15 cellular contexts compared by ENCODE assay signal in the genomic region with DNA sequence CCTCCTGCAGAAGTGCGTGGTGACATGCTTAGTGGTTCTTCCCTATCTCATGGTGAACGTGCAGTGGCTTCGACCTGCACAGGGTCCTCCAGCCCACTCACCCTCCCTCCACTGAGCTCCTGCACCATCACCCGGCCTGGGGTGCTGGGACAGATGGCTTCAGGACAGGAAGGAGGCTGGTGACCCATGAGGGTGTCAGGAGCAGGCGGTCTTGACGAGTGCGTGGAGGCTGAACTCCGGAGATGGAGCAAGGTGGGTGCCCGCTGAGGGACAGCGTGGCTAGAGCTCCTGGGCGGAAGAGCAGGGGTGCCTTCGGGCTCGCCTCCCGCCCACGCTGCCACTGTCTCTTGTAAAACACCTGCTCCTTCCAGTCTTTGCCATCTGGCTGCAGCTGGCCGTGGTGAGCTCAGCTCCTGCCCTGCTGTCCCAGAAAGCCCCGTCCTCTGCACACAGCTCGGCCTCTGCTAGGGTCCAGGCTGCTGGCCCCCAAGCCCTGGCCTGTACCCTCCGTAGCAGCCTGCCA. TPM values are rescaled to one million over a fixed set of nuclear protein-coding genes. Genes with fewer than 3 reads are reported as not detected.
DNase-seq lines count a peak whose midpoint lies in the region; ATAC-seq and TF ChIP-seq lines count a peak whose summit lies in the region.
"Had no signal": no experiment of that assay in that cellular context is flagged by ENCODE, and none has a peak within 500 bp of the region (broad histone marks: within the 10 kb centered on the region; RNA-seq: fewer than 3 reads in every experiment).

No MANE protein-coding gene starts in this region.

- H3K4me2 ChIP-seq in mesenchymal stem cell (ENCODE audit: low read length, poor library complexity, severe bottlenecking): no peak overlapping the region
- H3K4me2 ChIP-seq: GM23338, smooth muscle cell had no signal

- H2BK15ac ChIP-seq in mesenchymal stem cell (ENCODE audit: low read depth, poor library complexity, severe bottlenecking): no peak overlapping the region

- H3K4ac ChIP-seq in mesenchymal stem cell (ENCODE audit: low read depth in 1 of 2, low read length in 2 of 2): no peak overlapping the region

- H3K4me1 ChIP-seq in mucosa of descending colon (ENCODE audit: low read depth) (no peaks in the 10 kb centered on the region), mesenchymal stem cell (ENCODE audit: control insufficient read depth, insufficient read depth, low read depth, low read length) (no peaks in the 10 kb centered on the region)
- H3K4me1 ChIP-seq: left lung, Peyer's patch, tibial nerve had no signal

- H3K27me3 ChIP-seq in H7 (ENCODE audit: control insufficient read depth, insufficient read depth, low read length) (no peaks in the 10 kb centered on the region), mesenchymal stem cell (ENCODE audit: control insufficient read depth in 1 of 2, insufficient read depth in 1 of 2, low read length in 2 of 2) (peaks cover 0 to 8% of the 10 kb centered on the region in 2 experiments)
- H3K27me3 ChIP-seq: ovary, Peyer's patch, tibial nerve had no signal

- H3K36me3 ChIP-seq in H7 (replicated peaks; ENCODE audit: control insufficient read depth, insufficient read depth, low read length) (no peaks in the 10 kb centered on the region), mucosa of descending colon (ENCODE audit: low read depth) (no peaks in the 10 kb centered on the region), mesenchymal stem cell (ENCODE audit: control insufficient read depth in 1 of 2, insufficient read depth in 2 of 2, low read depth in 1 of 2, low read length in 2 of 2) (no peaks in the 10 kb centered on the region)
- H3K36me3 ChIP-seq: left lung, ovary, Peyer's patch, tibial nerve had no signal

- 88% methylated on average over 19 of the region's 19 CpGs for WGBS in mesenchymal stem cell

- no peak overlapping the region for H2BK12ac ChIP-seq in mesenchymal stem cell (ENCODE audit: low read length in 2 of 2)

- H4K91ac ChIP-seq in mesenchymal stem cell (ENCODE audit: low read length): no peak overlapping the region

- no peak overlapping the region for H3K4me3 ChIP-seq in H7 (ENCODE audit: insufficient read depth, low read depth, low read length)
- H3K4me3 ChIP-seq in mucosa of descending colon: no peak overlapping the region
- H3K4me3 ChIP-seq in mesenchymal stem cell (ENCODE audit: insufficient read depth in 1 of 2, low read depth in 1 of 2, low read length in 2 of 2): no peak overlapping the region
- H3K4me3 ChIP-seq: GM23338, left lung, ovary, Peyer's patch, smooth muscle cell, tibial nerve had no signal

- DNase-seq in H7 (peak; percentile 39), SHP77 treated with DMSO at 0.1 percent for 48 hours (lab: John Stamatoyannopoulos, UW) (peak; percentile 70), mucosa of descending colon (peak in 2 of 3 donors; percentile 7 to 37), HuH-7 (ENCODE audit: low spot score) (no peak), mesenchymal stem cell (no peak), RPMI8226 (no peak)
- DNase-seq: cerebellar nuclear complex, SW 1271 had no signal

- H3K27ac ChIP-seq in mesenchymal stem cell (ENCODE audit: low read length, poor library complexity, severe bottlenecking): no peak overlapping the region
- H3K27ac ChIP-seq: left lung, ovary, Peyer's patch, tibial nerve had no signal

- no peak overlapping the region for H2AK5ac ChIP-seq in mesenchymal stem cell (ENCODE audit: low read length, severe bottlenecking)

- H2BK5ac ChIP-seq in mesenchymal stem cell (ENCODE audit: low read depth, low read length, poor library complexity, severe bottlenecking): no peak overlapping the region

- no peak overlapping the region for H4K8ac ChIP-seq in mesenchymal stem cell (ENCODE audit: low read length)

- no peak overlapping the region for H3K9ac ChIP-seq in mesenchymal stem cell (ENCODE audit: low read length)

- intact Hi-C loops in mucosa of descending colon (cut with DNase I, micrococcal nuclease): no loop called here

- no peak overlapping the region for H3K23ac ChIP-seq in mesenchymal stem cell (ENCODE audit: low read length in 2 of 2)

- no peak for TF ChIP-seq CTCF in mucosa of descending colon (IDR thresholded peaks at IDR 0.05)

- no peaks in the 10 kb centered on the region for H3K79me1 ChIP-seq in mesenchymal stem cell (replicated peaks; ENCODE audit: low read length, poor library complexity, severe bottlenecking)

- H2BK120ac ChIP-seq in mesenchymal stem cell (ENCODE audit: low read depth, low read length): no peak overlapping the region

- no peaks in the 10 kb centered on the region for H3K9me3 ChIP-seq in mucosa of descending colon
- H3K9me3 ChIP-seq in mesenchymal stem cell (ENCODE audit: control insufficient read depth, low read length): no peaks in the 10 kb centered on the region
- H3K9me3 ChIP-seq: left lung, ovary, Peyer's patch, tibial nerve had no signal

- ATAC-seq in mucosa of descending colon: no peak
- ATAC-seq: GM23338, left lung had no signal

- H3K14ac ChIP-seq in mesenchymal stem cell (ENCODE audit: low read length in 2 of 2): no peak overlapping the region

- H2AFZ ChIP-seq in mesenchymal stem cell (ENCODE audit: low read depth, low read length): no peak overlapping the region
- H2AFZ ChIP-seq: GM23338 had no signal

- no peak overlapping the region for H3K18ac ChIP-seq in mesenchymal stem cell (ENCODE audit: low read depth in 1 of 2, low read length in 2 of 2)

RNA-seq across cellular contexts. Expression of gene KRTAP10-1, which starts 8.3 kb away (rescaled TPM):
- total RNA-seq in H7 (2014; rRNA removed; shearing (Covaris generic)): not detected in 2 replicates
- total RNA-seq in mucosa of descending colon: not detected
- polyA plus RNA-seq in mesenchymal stem cell (2013, experiment 1 of 2): not detected
- not detected for polyA plus RNA-seq in mesenchymal stem cell (2013, experiment 2 of 2)
- total RNA-seq: GM23338, left lung, myocyte, ovary, Peyer's patch, smooth muscle cell, tibial nerve had no signal
- polyA plus RNA-seq: GM23338, ovary, smooth muscle cell had no signal

RNA-seq across cellular contexts. Expression of gene KRTAP10-2, which starts 19.6 kb away (rescaled TPM):
- total RNA-seq in H7 (2014; rRNA removed; shearing (Covaris generic)): not detected in 2 replicates
- total RNA-seq in mucosa of descending colon: not detected
- not detected for polyA plus RNA-seq in mesenchymal stem cell (2013, experiment 1 of 2)
- polyA plus RNA-seq in mesenchymal stem cell (2013, experiment 2 of 2): not detected
- total RNA-seq: GM23338, myocyte, ovary, Peyer's patch, smooth muscle cell, tibial nerve had no signal
- polyA plus RNA-seq: ovary, smooth muscle cell had no signal

RNA-seq across cellular contexts. Expression of gene KRTAP10-3, which starts 26.9 kb away (rescaled TPM):
- total RNA-seq in H7 (2014; rRNA removed; shearing (Covaris generic)): not detected in 2 replicates
- total RNA-seq in mucosa of descending colon: not detected
- not detected for polyA plus RNA-seq in mesenchymal stem cell (2013, experiment 1 of 2)
- polyA plus RNA-seq in mesenchymal stem cell (2013, experiment 2 of 2): not detected
- total RNA-seq: GM23338, left lung, myocyte, ovary, Peyer's patch, smooth muscle cell, tibial nerve had no signal
- polyA plus RNA-seq: GM23338, ovary, smooth muscle cell had no signal

RNA-seq across cellular contexts. Expression of gene KRTAP10-4, which starts 41.9 kb away (rescaled TPM):
- not detected in 2 replicates for total RNA-seq in H7 (2014; rRNA removed; shearing (Covaris generic))
- total RNA-seq in mucosa of descending colon: not detected
- polyA plus RNA-seq in mesenchymal stem cell (2013, experiment 1 of 2): not detected
- polyA plus RNA-seq in mesenchymal stem cell (2013, experiment 2 of 2): not detected
- total RNA-seq: GM23338, left lung, myocyte, ovary, Peyer's patch, smooth muscle cell, tibial nerve had no signal
- polyA plus RNA-seq: GM23338, ovary, smooth muscle cell had no signal

RNA-seq across cellular contexts. Expression of gene KRTAP10-5, which starts 48.7 kb away (rescaled TPM):
- total RNA-seq in H7 (2014; rRNA removed; shearing (Covaris generic)): not detected in 2 replicates
- not detected for total RNA-seq in mucosa of descending colon
- not detected for polyA plus RNA-seq in mesenchymal stem cell (2013, experiment 1 of 2)
- polyA plus RNA-seq in mesenchymal stem cell (2013, experiment 2 of 2): not detected
- total RNA-seq: GM23338, left lung, myocyte, ovary, Peyer's patch, smooth muscle cell, tibial nerve had no signal
- polyA plus RNA-seq: GM23338, ovary, smooth muscle cell had no signal

Comparison
In these comparisons a context has a peak if more than half of its experiments do, and no peak if none do; other contexts are left out.
1. DNase-seq: peak in H7 (single experiment), SHP77 treated with DMSO at 0.1 percent for 48 hours (single experiment) and mucosa of descending colon (2 of 3); none in HuH-7 (single experiment), mesenchymal stem cell (single experiment) and RPMI8226 (single experiment).